Comparison of ENCODE assay signal across 8 cellular contexts in genomic region chr16:19523559-19524355, GRCh38. TPM values are rescaled to one million over a fixed set of nuclear protein-coding genes. Genes with fewer than 3 reads are reported as not detected.
DNase-seq lines count a peak whose midpoint lies in the region; ATAC-seq, FAIRE-seq and TF ChIP-seq lines count a peak whose summit lies in the region.

Gene CCP110, plus strand, starts transcription at chr16:19523942. Its CDS starts 3,940 bp downstream, at chr16:19527882.

- H3K4me3 ChIP-seq in astrocyte of the cerebellum (ENCODE audit: low read depth, low read length) (peak within 1 kb of the TSS; percentile 92), uterus (peak within 1 kb of the TSS; percentile 88 to 99)

- no peaks in the 10 kb centered on the region for H3K36me3 ChIP-seq in uterus

- TF ChIP-seq CTCF in astrocyte of the cerebellum (IDR thresholded peaks at IDR 0.05; ENCODE audit: low read depth, low read length, missing control alignments) (no peak), uterus (IDR thresholded peaks at IDR 0.05) (no peak)

- peak; percentile 4 to 50 for TF ChIP-seq POLR2A in uterus (IDR thresholded peaks at IDR 0.05)

- intact Hi-C loops in uterus (cut with DNase I; ENCODE audit: low total_unique reads) = no loop called here

- peaks cover 0 to 3% of the 10 kb centered on the region in 2 donors for H3K4me1 ChIP-seq in uterus

- H3K9me3 ChIP-seq in uterus = no peaks in the 10 kb centered on the region

- no peaks in the 10 kb centered on the region for H3K27me3 ChIP-seq in uterus

- in situ Hi-C loops in astrocyte of the cerebellum (cut with HindIII; ENCODE audit: low sequenced_read_pairs) = no loop called here

- peak within 1 kb of the TSS; percentile 52 to 82 for H3K27ac ChIP-seq in uterus

- peak; percentile 93 for FAIRE-seq in GM18507 (lab: Jason Lieb, UNC)

- peak; percentile 84 for DNase-seq in GM18507 (ENCODE audit: extremely low spot score, insufficient read length, low read depth)
- peak; percentile 92 for DNase-seq in NCI-H2029 treated with DMSO at 0.1 percent for 48 hours (lab: John Stamatoyannopoulos, UW)
- DNase-seq in T-helper 9 cell = peak; percentile 93
- peak; percentile 92 for DNase-seq in astrocyte of the cerebellum (ENCODE audit: low read depth)
- DNase-seq in hepatic stellate cell (ENCODE audit: low spot score) = peak; percentile 96
- peak; percentile 99 for DNase-seq in putamen (ENCODE audit: low spot score)
- DNase-seq in uterus = peak; percentile 93 to 96

- peak; percentile 67 for ATAC-seq in HG02981 (IDR thresholded peaks at IDR 0.05; ENCODE audit: unreplicated experiment)

RNA-seq across cellular contexts. Expression of gene CCP110, which starts in this region (rescaled TPM):
- total RNA-seq in uterus = 10 to 100 TPM in 3 of 4 donors, 1 to 10 TPM in 1; 5.1 to 52.7 (median 24.5) TPM

Comparison
In these comparisons a context has a peak if more than half of its experiments do, and no peak if none do; other contexts are left out.
1. Peak in every context shown above with its lines: DNase-seq, ATAC-seq, H3K4me3 ChIP-seq and H3K27ac ChIP-seq.